Comparison of ENCODE assay signal across 18 cellular contexts in genomic region chr6:20539387-20539786, GRCh38. TPM values are rescaled to one million over a fixed set of nuclear protein-coding genes. Genes with fewer than 3 reads are reported as not detected.
DNase-seq lines count a peak whose midpoint lies in the region; ATAC-seq and TF ChIP-seq lines count a peak whose summit lies in the region.
"Had no signal": no experiment of that assay in that cellular context is flagged by ENCODE, and none has a peak within 500 bp of the region (broad histone marks: within the 10 kb centered on the region; RNA-seq: fewer than 3 reads in every experiment).

No MANE protein-coding gene starts in this region.

- H3K9me3 ChIP-seq in breast epithelium: no peaks in the 10 kb centered on the region
- H3K9me3 ChIP-seq: A549, BLaER1 had no signal

- H3K4me1 Mint-ChIP-seq in MCF 10A (ENCODE audit: insufficient read depth, unreplicated experiment): peaks cover 42% of the 10 kb centered on the region
- H3K4me1 Mint-ChIP-seq in activated T-helper 17 cell treated with anti-CD3 and anti-CD28 coated beads, Interleukin-2, amount 50 U/mL, for 72 hours: peaks cover 49% of the 10 kb centered on the region
- peaks cover 13% of the 10 kb centered on the region for H3K4me1 Mint-ChIP-seq in progenitor cell of endocrine pancreas (ENCODE audit: low read depth)

- TF ChIP-seq POLR2A in breast epithelium (IDR thresholded peaks at IDR 0.05): no peak

- H3K27ac Mint-ChIP-seq in MCF 10A (ENCODE audit: low read depth, unreplicated experiment) (peak overlapping the region; percentile 59), progenitor cell of endocrine pancreas (peak overlapping the region; percentile 4)
- H3K27ac Mint-ChIP-seq in activated T-helper 17 cell treated with anti-CD3 and anti-CD28 coated beads, Interleukin-2, amount 50 U/mL, for 72 hours: peak overlapping the region; percentile 5

- H3K27me3 Mint-ChIP-seq in MCF 10A (ENCODE audit: insufficient read depth, unreplicated experiment) (no peaks in the 10 kb centered on the region), progenitor cell of endocrine pancreas (no peaks in the 10 kb centered on the region)
- no peaks in the 10 kb centered on the region for H3K27me3 Mint-ChIP-seq in activated T-helper 17 cell treated with anti-CD3 and anti-CD28 coated beads, Interleukin-2, amount 50 U/mL, for 72 hours
- H3K27me3 Mint-ChIP-seq: CD4-positive, alpha-beta memory T cell had no signal

- intact Hi-C loops in MCF 10A (cut with micrococcal nuclease): no loop called here
- intact Hi-C loops in breast epithelium (cut with DNase I; ENCODE audit: low total_unique reads): no loop called here

- H3K4me1 ChIP-seq in breast epithelium: peaks cover 0 to 4% of the 10 kb centered on the region in 2 donors

- DNase-seq in MCF 10A (ENCODE audit: unreplicated experiment) (no peak), breast epithelium (ENCODE audit: low spot score in 2 of 2) (no peak), progenitor cell of endocrine pancreas (ENCODE audit: low spot score, unreplicated experiment) (no peak), DMS 273 treated with DMSO at 0.1 percent for 48 hours (lab: John Stamatoyannopoulos, UW) (no peak)
- no peak for DNase-seq in stimulated activated naive CD4-positive, alpha-beta T cell (lab: John Stamatoyannopoulos, UW)
- DNase-seq: CD4-positive, alpha-beta memory T cell; GDM1; KG1; NCI-H1417 treated with DMSO at 0.1 percent for 48 hours; NCI-H187 treated with DMSO at 0.1 percent for 48 hours; NCI-H446; SHP77 had no signal

- no peak overlapping the region for H3K4me3 ChIP-seq in breast epithelium
- H3K4me3 ChIP-seq: A549, BLaER1, SK-N-MC had no signal

- CTCF ChIA-PET in MCF 10A (lab: Yijun Ruan, JAX): interaction anchor here (0.6 kb wide), 1 partner anchor 105 kb away, joined by 3 read pairs; no protein-coding TSS in a partner anchor

- H3K36me3 ChIP-seq in breast epithelium: no peaks in the 10 kb centered on the region

- no peak for ATAC-seq in activated T-helper 17 cell treated with anti-CD3 and anti-CD28 coated beads, Interleukin-2, amount 50 U/mL, for 72 hours (replicated peaks)
- ATAC-seq in HG02759 (IDR thresholded peaks at IDR 0.05; ENCODE audit: unreplicated experiment): no peak
- ATAC-seq: A549, HepG2 had no signal

- BruUV-seq in MCF 10A (replicated peaks; lab: Mats Ljungman, UMichigan): no TSS peak

- POLR2A ChIA-PET in MCF 10A (lab: Yijun Ruan, JAX): no interaction called here

- no peak overlapping the region for H3K4me3 Mint-ChIP-seq in MCF 10A (ENCODE audit: unreplicated experiment)
- no peak overlapping the region for H3K4me3 Mint-ChIP-seq in activated T-helper 17 cell treated with anti-CD3 and anti-CD28 coated beads, Interleukin-2, amount 50 U/mL, for 72 hours
- H3K4me3 Mint-ChIP-seq in progenitor cell of endocrine pancreas (ENCODE audit: low read depth): no peak overlapping the region

- TF ChIP-seq CTCF in MCF 10A (IDR thresholded peaks at IDR 0.05; ENCODE audit: unreplicated experiment) (no peak), breast epithelium (IDR thresholded peaks at IDR 0.05) (no peak), progenitor cell of endocrine pancreas (IDR thresholded peaks at IDR 0.05; ENCODE audit: unreplicated experiment) (no peak)

- H3K36me3 Mint-ChIP-seq in MCF 10A (ENCODE audit: insufficient read depth, unreplicated experiment): peaks cover 26% of the 10 kb centered on the region
- peaks cover 93% of the 10 kb centered on the region for H3K36me3 Mint-ChIP-seq in activated T-helper 17 cell treated with anti-CD3 and anti-CD28 coated beads, Interleukin-2, amount 50 U/mL, for 72 hours (ENCODE audit: low read depth)
- peaks cover 15% of the 10 kb centered on the region for H3K36me3 Mint-ChIP-seq in progenitor cell of endocrine pancreas (ENCODE audit: insufficient read depth)

- no peaks in the 10 kb centered on the region for H3K9me3 Mint-ChIP-seq in MCF 10A (ENCODE audit: unreplicated experiment)
- no peaks in the 10 kb centered on the region for H3K9me3 Mint-ChIP-seq in activated T-helper 17 cell treated with anti-CD3 and anti-CD28 coated beads, Interleukin-2, amount 50 U/mL, for 72 hours
- H3K9me3 Mint-ChIP-seq in progenitor cell of endocrine pancreas (ENCODE audit: low read depth): no peaks in the 10 kb centered on the region
- H3K9me3 Mint-ChIP-seq: CD4-positive, alpha-beta memory T cell had no signal

- H3K27ac ChIP-seq in breast epithelium: no peak overlapping the region
- H3K27ac ChIP-seq: A549, BLaER1, SK-N-MC had no signal

- no peaks in the 10 kb centered on the region for H3K27me3 ChIP-seq in breast epithelium
- H3K27me3 ChIP-seq: BLaER1 had no signal

RNA-seq across cellular contexts. Expression of gene CDKAL1, which starts 5.1 kb away (rescaled TPM):
- 11.8 and 13.2 TPM in 2 replicates for total RNA-seq in MCF 10A (2022)
- 10 to 100 TPM; 13.0 to 27.2 (median 18.0) TPM for total RNA-seq in breast epithelium
- total RNA-seq in activated T-helper 17 cell treated with anti-CD3 and anti-CD28 coated beads, Interleukin-2, amount 50 U/mL, for 72 hours: 10 to 100 TPM; 27.7 to 31.9 TPM
- 33.2 and 34.3 TPM in 2 replicates for total RNA-seq in progenitor cell of endocrine pancreas

Comparison
In these comparisons a context has a peak if more than half of its experiments do, and no peak if none do; other contexts are left out.
1. H3K27ac Mint-ChIP-seq: peak in every context shown above with its lines; median percentile 59 in MCF 10A; 5 in activated T-helper 17 cell treated with anti-CD3 and anti-CD28 coated beads, Interleukin-2, amount 50 U/mL, for 72 hours; 4 in progenitor cell of endocrine pancreas.